17 cellular contexts compared by ENCODE assay signal in genomic region chr2:241967096-241967495, GRCh38.
A peak's percentile ranks its signal among the peaks of the same experiment; 100 is the strongest.
DNase-seq lines count a peak whose midpoint lies in the region; ATAC-seq and TF ChIP-seq lines count a peak whose summit lies in the region.
"Had no signal": no experiment of that assay in that cellular context is flagged by ENCODE, and none has a peak within 500 bp of the region (broad histone marks: within the 10 kb centered on the region; RNA-seq: fewer than 3 reads in every experiment).

No MANE protein-coding gene starts in this region.

- no peaks in the 10 kb centered on the region for H3K9me3 Mint-ChIP-seq in activated naive CD4-positive, alpha-beta T cell treated with anti-CD3 and anti-CD28 coated beads, Interleukin-2, amount 50 U/mL, for 24 hours
- H3K9me3 Mint-ChIP-seq in activated naive CD4-positive, alpha-beta T cell treated with anti-CD3 and anti-CD28 coated beads, Interleukin-2, amount 10 ng/mL, durations not matched to agents 7 days and 5 days = peaks cover 2% of the 10 kb centered on the region
- peaks cover 4% of the 10 kb centered on the region for H3K9me3 Mint-ChIP-seq in activated T-helper 1 cell treated with anti-CD3 and anti-CD28 coated beads, Interleukin-12 subunit alpha, Interleukin-12 subunit beta, Interleukin-2, Interleukin-4 antibody, amounts not matched to agents 30 ng/mL and 10 ng/mL and 1 ng/mL, durations not matched to agents 14 hours and 24 hours and 36 hours
- peaks cover 9 to 11% of the 10 kb centered on the region in 2 donors for H3K9me3 Mint-ChIP-seq in stimulated activated naive B cell treated with anti-CD40 and anti-IgM and Interleukin-4, amounts not matched to agents 10 μg/mL and 1 μg/mL and 100 μg/mL, for 72 hours
- H3K9me3 Mint-ChIP-seq: endodermal cell had no signal

- 84 to 86% methylated on average over 10 of the region's 10 CpGs for WGBS in mesodermal cell (ENCODE audit: insufficient coverage in 2 of 2), 2 experiments

- CTCF ChIA-PET in activated naive CD4-positive, alpha-beta T cell treated with anti-CD3 and anti-CD28 coated beads, Interleukin-2, amount 10 ng/mL, durations not matched to agents 7 days and 5 days (lab: Charles Lee) = no interaction called here
- CTCF ChIA-PET in RWPE1 (lab: Yijun Ruan, JAX) = no interaction called here

- no peaks in the 10 kb centered on the region for H3K9me3 ChIP-seq in mesodermal cell (ENCODE audit: control insufficient read depth, low read length)
- H3K9me3 ChIP-seq: adrenal gland had no signal

- peaks cover 31% of the 10 kb centered on the region for H3K4me1 ChIP-seq in mesodermal cell (ENCODE audit: control insufficient read depth, insufficient read depth, low read length, poor library complexity, severe bottlenecking)
- H3K4me1 ChIP-seq: neural progenitor cell had no signal

- DNase-seq in activated naive CD4-positive, alpha-beta T cell treated with anti-CD3 and anti-CD28 coated beads, Interleukin-2, amount 10 ng/mL, durations not matched to agents 7 days and 5 days = no peak
- DNase-seq in activated T-helper 1 cell treated with anti-CD3 and anti-CD28 coated beads, Interleukin-12 subunit alpha, Interleukin-12 subunit beta, Interleukin-2, Interleukin-4 antibody, amounts not matched to agents 30 ng/mL and 10 ng/mL and 1 ng/mL, durations not matched to agents 14 hours and 24 hours and 36 hours (ENCODE audit: low spot score) = no peak
- no peak for DNase-seq in stimulated activated naive B cell treated with anti-CD40 and anti-IgM and Interleukin-4, amounts not matched to agents 10 μg/mL and 1 μg/mL and 100 μg/mL, for 72 hours
- DNase-seq in RWPE1 (ENCODE audit: low spot score) (no peak), Kasumi-1 (lab: John Stamatoyannopoulos, UW) (no peak)
- DNase-seq: adrenal gland; central memory CD4-positive, alpha-beta T cell; COR-L47; endodermal cell; NCI-H1694; T-helper 17 cell had no signal

- intact Hi-C loops in activated T-helper 1 cell treated with anti-CD3 and anti-CD28 coated beads, Interleukin-12 subunit alpha, Interleukin-12 subunit beta, Interleukin-2, Interleukin-4 antibody, amounts not matched to agents 30 ng/mL and 10 ng/mL and 1 ng/mL, durations not matched to agents 14 hours and 24 hours and 36 hours (cut with micrococcal nuclease) = loop anchor here (5.0 kb wide), 2 partner anchors 65 to 120 kb away; no protein-coding TSS in a partner anchor

- POLR2A ChIA-PET in RWPE1 (lab: Yijun Ruan, JAX; ENCODE audit: low non-redundant PET) = no interaction called here

- no peaks in the 10 kb centered on the region for H3K36me3 ChIP-seq in mesodermal cell (ENCODE audit: control insufficient read depth, insufficient read depth, low read length)
- H3K36me3 ChIP-seq: adrenal gland, neural progenitor cell had no signal

- peaks cover 37% of the 10 kb centered on the region for H3K4me1 Mint-ChIP-seq in activated naive CD4-positive, alpha-beta T cell treated with anti-CD3 and anti-CD28 coated beads, Interleukin-2, amount 50 U/mL, for 24 hours
- H3K4me1 Mint-ChIP-seq in activated naive CD4-positive, alpha-beta T cell treated with anti-CD3 and anti-CD28 coated beads, Interleukin-2, amount 10 ng/mL, durations not matched to agents 7 days and 5 days = peaks cover 28% of the 10 kb centered on the region
- H3K4me1 Mint-ChIP-seq in activated T-helper 1 cell treated with anti-CD3 and anti-CD28 coated beads, Interleukin-12 subunit alpha, Interleukin-12 subunit beta, Interleukin-2, Interleukin-4 antibody, amounts not matched to agents 30 ng/mL and 10 ng/mL and 1 ng/mL, durations not matched to agents 14 hours and 24 hours and 36 hours (ENCODE audit: low read depth) = peaks cover 21% of the 10 kb centered on the region
- peaks cover 38 to 53% of the 10 kb centered on the region in 2 donors for H3K4me1 Mint-ChIP-seq in stimulated activated naive B cell treated with anti-CD40 and anti-IgM and Interleukin-4, amounts not matched to agents 10 μg/mL and 1 μg/mL and 100 μg/mL, for 72 hours
- H3K4me1 Mint-ChIP-seq: endodermal cell, WTC11 had no signal

- no peaks in the 10 kb centered on the region for H3K27me3 Mint-ChIP-seq in activated naive CD4-positive, alpha-beta T cell treated with anti-CD3 and anti-CD28 coated beads, Interleukin-2, amount 50 U/mL, for 24 hours
- H3K27me3 Mint-ChIP-seq in activated naive CD4-positive, alpha-beta T cell treated with anti-CD3 and anti-CD28 coated beads, Interleukin-2, amount 10 ng/mL, durations not matched to agents 7 days and 5 days = no peaks in the 10 kb centered on the region
- H3K27me3 Mint-ChIP-seq in activated T-helper 1 cell treated with anti-CD3 and anti-CD28 coated beads, Interleukin-12 subunit alpha, Interleukin-12 subunit beta, Interleukin-2, Interleukin-4 antibody, amounts not matched to agents 30 ng/mL and 10 ng/mL and 1 ng/mL, durations not matched to agents 14 hours and 24 hours and 36 hours (ENCODE audit: insufficient read depth) = no peaks in the 10 kb centered on the region
- no peaks in the 10 kb centered on the region for H3K27me3 Mint-ChIP-seq in stimulated activated naive B cell treated with anti-CD40 and anti-IgM and Interleukin-4, amounts not matched to agents 10 μg/mL and 1 μg/mL and 100 μg/mL, for 72 hours
- H3K27me3 Mint-ChIP-seq: T-helper 17 cell had no signal

- H3K27ac Mint-ChIP-seq in activated naive CD4-positive, alpha-beta T cell treated with anti-CD3 and anti-CD28 coated beads, Interleukin-2, amount 50 U/mL, for 24 hours = peak overlapping the region; percentile 96
- no peak overlapping the region for H3K27ac Mint-ChIP-seq in activated naive CD4-positive, alpha-beta T cell treated with anti-CD3 and anti-CD28 coated beads, Interleukin-2, amount 10 ng/mL, durations not matched to agents 7 days and 5 days
- peak overlapping the region; percentile 83 for H3K27ac Mint-ChIP-seq in activated T-helper 1 cell treated with anti-CD3 and anti-CD28 coated beads, Interleukin-12 subunit alpha, Interleukin-12 subunit beta, Interleukin-2, Interleukin-4 antibody, amounts not matched to agents 30 ng/mL and 10 ng/mL and 1 ng/mL, durations not matched to agents 14 hours and 24 hours and 36 hours
- H3K27ac Mint-ChIP-seq in stimulated activated naive B cell treated with anti-CD40 and anti-IgM and Interleukin-4, amounts not matched to agents 10 μg/mL and 1 μg/mL and 100 μg/mL, for 72 hours = peak overlapping the region; percentile 10
- H3K27ac Mint-ChIP-seq: endodermal cell, neural progenitor cell, WTC11 had no signal

- no peak for ATAC-seq in stimulated activated naive B cell treated with anti-CD40 and anti-IgM and Interleukin-4, amounts not matched to agents 10 μg/mL and 1 μg/mL and 100 μg/mL, for 72 hours (replicated peaks)
- no peak for ATAC-seq in HG03457 (IDR thresholded peaks at IDR 0.05; ENCODE audit: unreplicated experiment)
- ATAC-seq: GM12878 had no signal

- peaks cover 7% of the 10 kb centered on the region for H3K36me3 Mint-ChIP-seq in activated naive CD4-positive, alpha-beta T cell treated with anti-CD3 and anti-CD28 coated beads, Interleukin-2, amount 50 U/mL, for 24 hours
- H3K36me3 Mint-ChIP-seq in activated naive CD4-positive, alpha-beta T cell treated with anti-CD3 and anti-CD28 coated beads, Interleukin-2, amount 10 ng/mL, durations not matched to agents 7 days and 5 days = peaks cover 3% of the 10 kb centered on the region
- H3K36me3 Mint-ChIP-seq in activated T-helper 1 cell treated with anti-CD3 and anti-CD28 coated beads, Interleukin-12 subunit alpha, Interleukin-12 subunit beta, Interleukin-2, Interleukin-4 antibody, amounts not matched to agents 30 ng/mL and 10 ng/mL and 1 ng/mL, durations not matched to agents 14 hours and 24 hours and 36 hours (ENCODE audit: low read depth) = no peaks in the 10 kb centered on the region
- H3K36me3 Mint-ChIP-seq in stimulated activated naive B cell treated with anti-CD40 and anti-IgM and Interleukin-4, amounts not matched to agents 10 μg/mL and 1 μg/mL and 100 μg/mL, for 72 hours = peaks cover 18 to 55% of the 10 kb centered on the region in 2 donors

- H3K4me3 Mint-ChIP-seq in activated naive CD4-positive, alpha-beta T cell treated with anti-CD3 and anti-CD28 coated beads, Interleukin-2, amount 50 U/mL, for 24 hours = peak overlapping the region; percentile 75
- no peak overlapping the region for H3K4me3 Mint-ChIP-seq in activated naive CD4-positive, alpha-beta T cell treated with anti-CD3 and anti-CD28 coated beads, Interleukin-2, amount 10 ng/mL, durations not matched to agents 7 days and 5 days
- no peak overlapping the region for H3K4me3 Mint-ChIP-seq in activated T-helper 1 cell treated with anti-CD3 and anti-CD28 coated beads, Interleukin-12 subunit alpha, Interleukin-12 subunit beta, Interleukin-2, Interleukin-4 antibody, amounts not matched to agents 30 ng/mL and 10 ng/mL and 1 ng/mL, durations not matched to agents 14 hours and 24 hours and 36 hours
- H3K4me3 Mint-ChIP-seq in stimulated activated naive B cell treated with anti-CD40 and anti-IgM and Interleukin-4, amounts not matched to agents 10 μg/mL and 1 μg/mL and 100 μg/mL, for 72 hours = peak overlapping the region; percentile 45 to 74
- H3K4me3 Mint-ChIP-seq: endodermal cell, WTC11 had no signal

- TF ChIP-seq CTCF in RWPE1 (conservative IDR thresholded peaks at IDR 0.05; ENCODE audit: low read depth) = no peak

- H3K4me3 ChIP-seq in mesodermal cell (ENCODE audit: extremely low read depth, insufficient read depth, low read length, poor library complexity, severe bottlenecking) = no peak overlapping the region
- H3K4me3 ChIP-seq: adrenal gland, GM12878, neural progenitor cell had no signal

- H3K27ac ChIP-seq in mesodermal cell (ENCODE audit: low read depth, low read length, severe bottlenecking) (peak overlapping the region; percentile 91), RWPE1 (no peak overlapping the region)
- H3K27ac ChIP-seq: neural progenitor cell had no signal

Comparison
In these comparisons a context has a peak if more than half of its experiments do, and no peak if none do; other contexts are left out.
1. H3K4me3 Mint-ChIP-seq: peak in activated naive CD4-positive, alpha-beta T cell treated with anti-CD3 and anti-CD28 coated beads, Interleukin-2, amount 50 U/mL, for 24 hours (single experiment) and stimulated activated naive B cell treated with anti-CD40 and anti-IgM and Interleukin-4, amounts not matched to agents 10 μg/mL and 1 μg/mL and 100 μg/mL, for 72 hours (2 of 2); none in activated naive CD4-positive, alpha-beta T cell treated with anti-CD3 and anti-CD28 coated beads, Interleukin-2, amount 10 ng/mL, durations not matched to agents 7 days and 5 days (single experiment) and activated T-helper 1 cell treated with anti-CD3 and anti-CD28 coated beads, Interleukin-12 subunit alpha, Interleukin-12 subunit beta, Interleukin-2, Interleukin-4 antibody, amounts not matched to agents 30 ng/mL and 10 ng/mL and 1 ng/mL, durations not matched to agents 14 hours and 24 hours and 36 hours (single experiment).